Comparison of ENCODE assay signal across 25 cellular contexts in genomic region chr2:25230626-25231311, GRCh38.
A peak's percentile ranks its signal among the peaks of the same experiment; 100 is the strongest.
DNase-seq lines count a peak whose midpoint lies in the region; ATAC-seq, FAIRE-seq and TF ChIP-seq lines count a peak whose summit lies in the region.
"Had no signal": no experiment of that assay in that cellular context is flagged by ENCODE, and none has a peak within 500 bp of the region (broad histone marks: within the 10 kb centered on the region; RNA-seq: fewer than 3 reads in every experiment).

No MANE protein-coding gene starts in this region.

- no peak overlapping the region for H3K4me3 Mint-ChIP-seq in activated CD4-positive, alpha-beta T cell treated with anti-CD3 and anti-CD28 coated beads, Interleukin-2, amount 10 ng/mL, durations not matched to agents 7 days and 5 days
- H3K4me3 Mint-ChIP-seq: activated CD4-positive, alpha-beta memory T cell treated with anti-CD3 and anti-CD28 coated beads for 36 hours; B cell; natural killer cell treated with Interleukin-12 subunit alpha and Interleukin-12 subunit beta and Interleukin-15 and Interleukin-18, amount 100 ng/mL, for 72 hours; type B pancreatic cell had no signal

- no peak for TF ChIP-seq CTCF in GM12878 (IDR thresholded peaks at IDR 0.05 in 2 of 3, conservative IDR thresholded peaks at IDR 0.05 in 1 of 3; ENCODE audit: control insufficient read depth in 2 of 3, extremely low read depth in 1 of 3, insufficient read depth in 1 of 3, low read depth in 3 of 3, low read length in 3 of 3)
- TF ChIP-seq CTCF in lung (IDR thresholded peaks at IDR 0.05; ENCODE audit: control extremely low read depth, extremely low read depth): no peak

- intact Hi-C loops in GM12878 (cut with micrococcal nuclease; ENCODE audit: unreplicated experiment): no loop called here

- no peak overlapping the region for H3K9ac ChIP-seq in GM12878 (ENCODE audit: control insufficient read depth, insufficient read depth, low read length)

- DNase-seq in DMS53 (lab: John Stamatoyannopoulos, UW) (peak; percentile 59), DMS53 treated with DMSO at 0.1 percent for 48 hours (lab: John Stamatoyannopoulos, UW; ENCODE audit: unreplicated experiment) (no peak), COR-L47 (lab: John Stamatoyannopoulos, UW) (peak; percentile 43), GM12878 (ENCODE audit: low read depth, low spot score) (no peak), lung (ENCODE audit: low spot score) (peak; percentile 45), NCI-H1694 treated with DMSO at 0.1 percent for 48 hours (lab: John Stamatoyannopoulos, UW) (no peak)
- no peak for DNase-seq in activated CD4-positive, alpha-beta T cell treated with anti-CD3 and anti-CD28 coated beads, Interleukin-2, amount 10 ng/mL, durations not matched to agents 7 days and 5 days
- DNase-seq: activated CD4-positive, alpha-beta memory T cell treated with anti-CD3 and anti-CD28 coated beads for 36 hours; activated naive CD4-positive, alpha-beta T cell treated with anti-CD3 and anti-CD28 coated beads, Interleukin-2, amount 50 U/mL, for 16 hours; activated T-cell treated with anti-CD3 and anti-CD28 coated beads, Interleukin-2, amount 50 U/mL, for 1 hour; H9; heart right ventricle; IMR-90; MG63; stimulated activated CD4-positive, alpha-beta T cell treated with anti-CD3 and anti-CD28 coated beads, Interleukin-2, amount 100 ng/mL, for 24 hours; stimulated activated naive CD8-positive, alpha-beta T cell treated with anti-CD3 and anti-CD28 coated beads, Interleukin-15, Interleukin-2, amounts not matched to agents 100 U/mL and 50 U/mL, for 24 hours; T-helper 1 cell had no signal

- H3K27me3 Mint-ChIP-seq in activated CD4-positive, alpha-beta T cell treated with anti-CD3 and anti-CD28 coated beads, Interleukin-2, amount 10 ng/mL, durations not matched to agents 7 days and 5 days: no peaks in the 10 kb centered on the region
- H3K27me3 Mint-ChIP-seq: activated CD4-positive, alpha-beta memory T cell treated with anti-CD3 and anti-CD28 coated beads for 36 hours; B cell; natural killer cell treated with Interleukin-12 subunit alpha and Interleukin-12 subunit beta and Interleukin-15 and Interleukin-18, amount 100 ng/mL, for 72 hours; type B pancreatic cell had no signal

- peaks cover 21% of the 10 kb centered on the region for H3K36me3 Mint-ChIP-seq in activated CD4-positive, alpha-beta T cell treated with anti-CD3 and anti-CD28 coated beads, Interleukin-2, amount 10 ng/mL, durations not matched to agents 7 days and 5 days (ENCODE audit: low read depth)

- TF ChIP-seq POLR2A in GM12878 (IDR thresholded peaks at IDR 0.05; ENCODE audit: low read depth, low read length): 0 out of 2 replicates have a peak, but pooled peaks have one; percentile 38

- 88% methylated on average over 13 of the region's 13 CpGs for WGBS in GM12878 (ENCODE audit: insufficient coverage, insufficient replicate concordance, low lambda C conversion rate, missing lambda C conversion rate)
- WGBS in lung, 2 donors: 65 to 80% methylated on average over 13 of the region's 13 CpGs

- H3K36me3 ChIP-seq in GM12878 (ENCODE audit: control insufficient read depth in 2 of 2, insufficient read depth in 2 of 2, low read length in 1 of 2) (peaks cover 7 to 13% of the 10 kb centered on the region in 2 experiments; a peak in 3 of 4 replicates), lung (ENCODE audit: control insufficient read depth in 2 of 2, insufficient read depth in 2 of 2, low read length in 2 of 2) (peaks cover 18 to 21% of the 10 kb centered on the region in 2 donors)
- H3K36me3 ChIP-seq: MG63 had no signal

- in situ Hi-C loops in GM12878 (cut with MboI): no loop called here

- H3K4me3 ChIP-seq in GM12878 (no peak overlapping the region), lung (no peak overlapping the region)
- H3K4me3 ChIP-seq: heart right ventricle, MG63 had no signal

- TF ChIP-seq EP300 in GM12878 (IDR thresholded peaks at IDR 0.05; ENCODE audit: borderline replicate concordance in 1 of 2, control insufficient read depth in 1 of 2, low read depth in 2 of 2, low read length in 2 of 2): no peak

- POLR2A ChIA-PET in GM12878 (lab: Charles Lee): interaction anchor here (0.6 kb wide), 1 partner anchor 33 kb away, joined by 3 read pairs; no protein-coding TSS in a partner anchor
- POLR2A ChIA-PET in activated CD4-positive, alpha-beta T cell treated with anti-CD3 and anti-CD28 coated beads, Interleukin-2, amount 10 ng/mL, durations not matched to agents 7 days and 5 days (lab: Charles Lee): no interaction called here

- H3K27me3 ChIP-seq in GM12878 (replicated peaks in 1 of 2; ENCODE audit: control insufficient read depth in 2 of 2, insufficient read depth in 2 of 2, low read length in 1 of 2) (no peaks in the 10 kb centered on the region), lung (ENCODE audit: control insufficient read depth, insufficient read depth) (no peaks in the 10 kb centered on the region)
- H3K27me3 ChIP-seq: heart right ventricle, MG63 had no signal

- FAIRE-seq in GM12878 (lab: Jason Lieb, UNC): no peak
- FAIRE-seq: astrocyte, colon, GM12891 had no signal

- no TSS peak for BruUV-seq in GM12878 (replicated peaks; lab: Mats Ljungman, UMichigan)

- RAD21 ChIA-PET in GM12878 (lab: Charles Lee; ENCODE audit: unreplicated experiment): interaction anchor here (0.5 to 1.3 kb wide), 3 partner anchors 20 to 902 kb away, joined by 3 read pairs; no protein-coding TSS in a partner anchor

- H3K4me2 ChIP-seq in GM12878 (ENCODE audit: control insufficient read depth, insufficient read depth): no peak overlapping the region

- H3K27ac Mint-ChIP-seq in activated CD4-positive, alpha-beta T cell treated with anti-CD3 and anti-CD28 coated beads, Interleukin-2, amount 10 ng/mL, durations not matched to agents 7 days and 5 days: no peak overlapping the region
- H3K27ac Mint-ChIP-seq: B cell; natural killer cell treated with Interleukin-12 subunit alpha and Interleukin-12 subunit beta and Interleukin-15 and Interleukin-18, amount 100 ng/mL, for 72 hours; type B pancreatic cell had no signal

- ATAC-seq in GM12878 (no peak), lung (ENCODE audit: insufficient read depth, low FRiP score) (no peak), HG03135 (IDR thresholded peaks at IDR 0.05; ENCODE audit: unreplicated experiment) (no peak)
- ATAC-seq: natural killer cell treated with Interleukin-12 subunit alpha and Interleukin-12 subunit beta and Interleukin-15 and Interleukin-18, amount 100 ng/mL, for 72 hours; stimulated activated naive CD8-positive, alpha-beta T cell treated with anti-CD3 and anti-CD28 coated beads, Interleukin-15, Interleukin-2, amounts not matched to agents 100 U/mL and 50 U/mL, for 24 hours had no signal

- H2AFZ ChIP-seq in GM12878 (ENCODE audit: control insufficient read depth, low read depth, low read length): no peak overlapping the region

- TF ChIP-seq RAD21 in GM12878 (IDR thresholded peaks at IDR 0.05; ENCODE audit: insufficient read depth, low read depth, low read length): no peak

- H3K27ac ChIP-seq in GM12878 (ENCODE audit: control insufficient read depth, insufficient read depth) (no peak overlapping the region), lung (ENCODE audit: low read depth in 1 of 2, low read length in 1 of 2) (no peak overlapping the region)
- H3K27ac ChIP-seq: 22Rv1 had no signal

- CTCF ChIA-PET in GM12878 (lab: Yijun Ruan, JAX): interaction anchor here (1.0 to 1.7 kb wide), 2 partner anchors 65 to 339 kb away, joined by 3 to 9 read pairs; no protein-coding TSS in a partner anchor
- CTCF ChIA-PET in activated CD4-positive, alpha-beta T cell treated with anti-CD3 and anti-CD28 coated beads, Interleukin-2, amount 10 ng/mL, durations not matched to agents 7 days and 5 days (lab: Charles Lee): interaction anchor here (0.6 to 1.6 kb wide), 4 partner anchors 12 to 469 kb away, joined by 3 to 4 read pairs (median 3); no protein-coding TSS in a partner anchor

- H3K9me3 ChIP-seq in GM12878 (replicated peaks; ENCODE audit: control insufficient read depth, insufficient read depth, low read length) (no peaks in the 10 kb centered on the region), lung (ENCODE audit: control insufficient read depth in 2 of 2, insufficient read depth in 1 of 2, low read length in 1 of 2) (no peaks in the 10 kb centered on the region)
- H3K9me3 ChIP-seq: heart right ventricle, MG63 had no signal

- no peaks in the 10 kb centered on the region for H3K79me2 ChIP-seq in GM12878 (ENCODE audit: control insufficient read depth, insufficient read depth, low read length)

- no peaks in the 10 kb centered on the region for H4K20me1 ChIP-seq in GM12878 (ENCODE audit: control insufficient read depth, insufficient read depth)

- peaks cover 21% of the 10 kb centered on the region for H3K4me1 ChIP-seq in GM12878 (ENCODE audit: control insufficient read depth, insufficient read depth, low read length)
- peaks cover 6% of the 10 kb centered on the region in 2 donors for H3K4me1 ChIP-seq in lung (ENCODE audit: control insufficient read depth in 2 of 2, insufficient read depth in 2 of 2, low read length in 2 of 2)

- SMC1A ChIA-PET in GM12878 (lab: Charles Lee; ENCODE audit: uncharacterized antibody, unreplicated experiment): interaction anchor here (1.4 kb wide), 1 partner anchor 46 kb away, joined by 3 read pairs; no protein-coding TSS in a partner anchor

- H3K9me3 Mint-ChIP-seq in activated CD4-positive, alpha-beta T cell treated with anti-CD3 and anti-CD28 coated beads, Interleukin-2, amount 10 ng/mL, durations not matched to agents 7 days and 5 days: no peaks in the 10 kb centered on the region
- H3K9me3 Mint-ChIP-seq: activated CD4-positive, alpha-beta memory T cell treated with anti-CD3 and anti-CD28 coated beads for 36 hours; H9; natural killer cell treated with Interleukin-12 subunit alpha and Interleukin-12 subunit beta and Interleukin-15 and Interleukin-18, amount 100 ng/mL, for 72 hours; type B pancreatic cell had no signal

- peaks cover 15% of the 10 kb centered on the region for H3K4me1 Mint-ChIP-seq in activated CD4-positive, alpha-beta T cell treated with anti-CD3 and anti-CD28 coated beads, Interleukin-2, amount 10 ng/mL, durations not matched to agents 7 days and 5 days

TF ChIP-seq in GM12878, 131 proteins besides CTCF, POLR2A, EP300 and RAD21 (continues in another document):
- TF ChIP-seq MEF2A (IDR thresholded peaks at IDR 0.05; ENCODE audit: insufficient read depth, low read depth, low read length): no peak

Comparison
In these comparisons a context has a peak if more than half of its experiments do, and no peak if none do; other contexts are left out.
1. DNase-seq: peak in DMS53 (single experiment), COR-L47 (single experiment) and lung (single experiment); none in DMS53 treated with DMSO at 0.1 percent for 48 hours (single experiment), GM12878 (single experiment), NCI-H1694 treated with DMSO at 0.1 percent for 48 hours (single experiment) and activated CD4-positive, alpha-beta T cell treated with anti-CD3 and anti-CD28 coated beads, Interleukin-2, amount 10 ng/mL, durations not matched to agents 7 days and 5 days (single experiment).